Comparison of ENCODE assay signal across 14 cellular contexts in the genomic region with DNA sequence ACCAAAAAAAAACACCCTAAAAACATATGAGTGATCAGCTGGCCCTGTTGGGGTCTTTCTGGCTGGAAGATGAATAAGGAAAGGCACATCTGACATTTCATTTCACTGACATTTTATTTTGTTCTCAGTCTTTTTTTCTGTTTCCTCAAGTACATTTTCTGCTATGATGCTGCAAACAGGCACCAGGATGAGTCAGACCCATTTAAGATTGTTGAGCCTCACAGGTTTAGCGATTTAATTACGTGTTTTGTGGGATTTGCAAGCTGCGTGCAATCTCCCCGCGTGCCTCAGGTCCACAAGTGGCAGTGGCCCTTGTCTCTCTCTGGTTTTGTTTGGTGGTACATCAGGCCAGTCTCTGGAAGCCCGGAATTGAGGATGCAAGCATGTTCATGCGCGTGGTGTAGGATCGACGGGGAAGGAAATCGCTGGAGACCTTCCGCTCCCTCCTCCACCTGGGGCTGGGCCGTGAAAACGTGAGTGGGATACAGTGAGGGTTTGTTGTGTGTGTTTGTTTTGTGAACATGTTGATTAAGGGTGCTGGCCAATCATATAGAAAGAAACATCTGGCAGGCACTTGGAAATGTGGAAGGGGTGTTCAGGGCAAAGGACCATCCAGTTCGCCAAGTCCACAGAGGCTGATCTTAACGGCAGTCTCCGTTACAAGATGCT.
DNase-seq lines count a peak whose midpoint lies in the region; TF ChIP-seq lines count a peak whose summit lies in the region.
"Had no signal": no experiment of that assay in that cellular context is flagged by ENCODE, and none has a peak within 500 bp of the region (broad histone marks: within the 10 kb centered on the region; RNA-seq: fewer than 3 reads in every experiment).

No MANE protein-coding gene starts in this region.

- H3K27ac ChIP-seq in effector memory CD4-positive, alpha-beta T cell (ENCODE audit: insufficient read depth, low read length, poor library complexity, severe bottlenecking) = no peak overlapping the region
- H3K27ac ChIP-seq in breast epithelium = no peak overlapping the region
- H3K27ac ChIP-seq: PC-9 had no signal

- no peaks in the 10 kb centered on the region for H3K36me3 ChIP-seq in effector memory CD4-positive, alpha-beta T cell (ENCODE audit: control insufficient read depth, insufficient read depth, low read length)
- no peaks in the 10 kb centered on the region for H3K36me3 ChIP-seq in breast epithelium
- H3K36me3 ChIP-seq: HAP-1 had no signal

- TF ChIP-seq CTCF in fibroblast of mammary gland (conservative IDR thresholded peaks at IDR 0.05; ENCODE audit: control insufficient read depth, insufficient read depth, low read depth, low read length) (no peak), breast epithelium (IDR thresholded peaks at IDR 0.05) (no peak)

- H3K4me3 Mint-ChIP-seq in activated naive CD4-positive, alpha-beta T cell treated with anti-CD3 and anti-CD28 coated beads, Interleukin-2, amount 50 U/mL, for 24 hours = no peak overlapping the region
- no peak overlapping the region for H3K4me3 Mint-ChIP-seq in activated naive CD4-positive, alpha-beta T cell treated with anti-CD3 and anti-CD28 coated beads, Interleukin-2, amount 10 ng/mL, durations not matched to agents 7 days and 5 days
- H3K4me3 Mint-ChIP-seq: B cell; CD4-positive, alpha-beta memory T cell had no signal

- TF ChIP-seq POLR2A in breast epithelium (IDR thresholded peaks at IDR 0.05) = no peak

- no peaks in the 10 kb centered on the region for H3K36me3 Mint-ChIP-seq in activated naive CD4-positive, alpha-beta T cell treated with anti-CD3 and anti-CD28 coated beads, Interleukin-2, amount 50 U/mL, for 24 hours
- H3K36me3 Mint-ChIP-seq in activated naive CD4-positive, alpha-beta T cell treated with anti-CD3 and anti-CD28 coated beads, Interleukin-2, amount 10 ng/mL, durations not matched to agents 7 days and 5 days = no peaks in the 10 kb centered on the region
- H3K36me3 Mint-ChIP-seq: CD4-positive, alpha-beta memory T cell had no signal

- peaks cover 6% of the 10 kb centered on the region for H3K27me3 ChIP-seq in effector memory CD4-positive, alpha-beta T cell (replicated peaks; ENCODE audit: control insufficient read depth, insufficient read depth, low read length, poor library complexity, severe bottlenecking)
- H3K27me3 ChIP-seq in breast epithelium = no peaks in the 10 kb centered on the region

- H3K4me1 Mint-ChIP-seq in activated naive CD4-positive, alpha-beta T cell treated with anti-CD3 and anti-CD28 coated beads, Interleukin-2, amount 50 U/mL, for 24 hours = peaks cover under 1% of the 10 kb centered on the region
- peaks cover 7% of the 10 kb centered on the region for H3K4me1 Mint-ChIP-seq in activated naive CD4-positive, alpha-beta T cell treated with anti-CD3 and anti-CD28 coated beads, Interleukin-2, amount 10 ng/mL, durations not matched to agents 7 days and 5 days

- no peaks in the 10 kb centered on the region for H3K4me1 ChIP-seq in effector memory CD4-positive, alpha-beta T cell (ENCODE audit: control insufficient read depth, insufficient read depth, low read length, poor library complexity, severe bottlenecking)
- no peaks in the 10 kb centered on the region for H3K4me1 ChIP-seq in breast epithelium

- peaks cover 5% of the 10 kb centered on the region for H3K27me3 Mint-ChIP-seq in activated naive CD4-positive, alpha-beta T cell treated with anti-CD3 and anti-CD28 coated beads, Interleukin-2, amount 50 U/mL, for 24 hours
- peaks cover 33% of the 10 kb centered on the region for H3K27me3 Mint-ChIP-seq in activated naive CD4-positive, alpha-beta T cell treated with anti-CD3 and anti-CD28 coated beads, Interleukin-2, amount 10 ng/mL, durations not matched to agents 7 days and 5 days

- CTCF ChIA-PET in activated naive CD4-positive, alpha-beta T cell treated with anti-CD3 and anti-CD28 coated beads, Interleukin-2, amount 10 ng/mL, durations not matched to agents 7 days and 5 days (lab: Charles Lee) = no interaction called here

- H3K9me3 ChIP-seq in effector memory CD4-positive, alpha-beta T cell (ENCODE audit: control insufficient read depth, low read length) = no peaks in the 10 kb centered on the region
- no peaks in the 10 kb centered on the region for H3K9me3 ChIP-seq in breast epithelium
- H3K9me3 ChIP-seq: HAP-1 had no signal

- H3K27ac Mint-ChIP-seq in activated naive CD4-positive, alpha-beta T cell treated with anti-CD3 and anti-CD28 coated beads, Interleukin-2, amount 50 U/mL, for 24 hours = peak overlapping the region; percentile 24
- no peak overlapping the region for H3K27ac Mint-ChIP-seq in activated naive CD4-positive, alpha-beta T cell treated with anti-CD3 and anti-CD28 coated beads, Interleukin-2, amount 10 ng/mL, durations not matched to agents 7 days and 5 days
- H3K27ac Mint-ChIP-seq: B cell; CD4-positive, alpha-beta memory T cell had no signal

- no peak for DNase-seq in activated naive CD4-positive, alpha-beta T cell treated with anti-CD3 and anti-CD28 coated beads, Interleukin-2, amount 10 ng/mL, durations not matched to agents 7 days and 5 days
- DNase-seq in NCI-H69 (lab: John Stamatoyannopoulos, UW) (peak; percentile 23), fibroblast of mammary gland (ENCODE audit: low read depth) (peak; percentile 30), anterior cingulate cortex (lab: John Stamatoyannopoulos, UW) (no peak), breast epithelium (ENCODE audit: low spot score in 2 of 2) (no peak)
- DNase-seq in effector memory CD4-positive, alpha-beta T cell = no peak
- DNase-seq: CD4-positive, alpha-beta memory T cell; NCI-H1092; NCI-H1694 treated with DMSO at 0.1 percent for 48 hours; NK-92 treated with Interleukin-12 subunit alpha and Interleukin-12 subunit beta, amount 100 ng/mL, for 24 hours; PC-9 had no signal

- no peaks in the 10 kb centered on the region for H3K9me3 Mint-ChIP-seq in activated naive CD4-positive, alpha-beta T cell treated with anti-CD3 and anti-CD28 coated beads, Interleukin-2, amount 50 U/mL, for 24 hours
- peaks cover 2% of the 10 kb centered on the region for H3K9me3 Mint-ChIP-seq in activated naive CD4-positive, alpha-beta T cell treated with anti-CD3 and anti-CD28 coated beads, Interleukin-2, amount 10 ng/mL, durations not matched to agents 7 days and 5 days
- H3K9me3 Mint-ChIP-seq: CD4-positive, alpha-beta memory T cell had no signal

- H3K4me3 ChIP-seq in fibroblast of mammary gland (ENCODE audit: control insufficient read depth, low read depth, low read length) (no peak overlapping the region), breast epithelium (no peak overlapping the region)
- no peak overlapping the region for H3K4me3 ChIP-seq in effector memory CD4-positive, alpha-beta T cell (ENCODE audit: insufficient read depth, low read depth, low read length, poor library complexity, severe bottlenecking)
- H3K4me3 ChIP-seq: HAP-1, PC-9 had no signal

- intact Hi-C loops in breast epithelium (cut with DNase I; ENCODE audit: low total_unique reads) = loop anchor here (2.0 kb wide), 1 partner anchor 76 kb away; no protein-coding TSS in a partner anchor

Comparison
In these comparisons a context has a peak if more than half of its experiments do, and no peak if none do; other contexts are left out.
1. DNase-seq: peak in NCI-H69 (single experiment) and fibroblast of mammary gland (single experiment); none in activated naive CD4-positive, alpha-beta T cell treated with anti-CD3 and anti-CD28 coated beads, Interleukin-2, amount 10 ng/mL, durations not matched to agents 7 days and 5 days (single experiment), effector memory CD4-positive, alpha-beta T cell (0 of 3), anterior cingulate cortex (0 of 58) and breast epithelium (0 of 2).